14 cellular contexts compared by ENCODE assay signal in the genomic region with DNA sequence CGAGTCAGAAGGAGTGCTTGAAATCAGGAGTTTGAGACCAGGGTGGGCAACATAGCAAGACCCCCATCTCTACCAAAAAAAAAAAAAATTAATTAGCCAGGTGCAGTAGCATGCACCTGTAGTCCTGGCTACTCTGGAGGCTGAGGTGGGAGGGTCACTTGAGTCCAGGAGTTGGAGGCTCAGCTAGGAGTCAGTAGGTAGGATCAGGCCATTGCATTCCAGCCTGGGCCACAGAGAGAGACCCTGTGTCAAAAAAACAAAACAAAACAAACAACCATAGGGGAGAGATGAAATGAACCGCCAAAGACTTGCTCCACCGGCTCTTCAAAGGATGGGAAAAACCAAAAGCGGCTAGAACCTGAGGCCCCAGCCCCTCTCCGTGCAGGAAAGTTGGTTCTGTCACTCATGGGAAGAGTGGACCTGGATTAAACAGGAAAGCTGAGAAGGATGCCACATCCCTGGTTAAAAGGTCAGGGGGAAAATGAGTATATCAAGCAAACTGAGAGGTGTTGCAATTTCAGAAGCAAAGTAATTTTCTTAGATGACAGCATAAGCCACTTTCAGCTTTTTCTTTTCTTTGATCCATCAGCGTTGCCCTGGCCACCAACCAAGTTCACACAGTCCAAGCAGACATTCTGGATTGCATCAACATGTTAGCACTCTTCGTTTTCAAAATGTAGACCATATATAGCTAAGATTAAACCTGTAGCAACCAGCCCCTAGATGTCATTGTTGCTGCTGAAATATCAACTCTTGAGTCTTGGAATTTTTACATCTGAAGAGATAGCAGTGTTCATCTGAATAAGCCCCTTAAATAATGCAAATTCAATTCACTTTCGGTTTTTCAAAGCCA. TPM values are rescaled to one million over a fixed set of nuclear protein-coding genes. Genes with fewer than 3 reads are reported as not detected.
DNase-seq lines count a peak whose midpoint lies in the region; ATAC-seq, FAIRE-seq and TF ChIP-seq lines count a peak whose summit lies in the region.
"Had no signal": no experiment of that assay in that cellular context is flagged by ENCODE, and none has a peak within 500 bp of the region (broad histone marks: within the 10 kb centered on the region; RNA-seq: fewer than 3 reads in every experiment).

No MANE protein-coding gene starts in this region.

- intact Hi-C loops in A673 (cut with micrococcal nuclease; ENCODE audit: unreplicated experiment) (no loop called here), dorsolateral prefrontal cortex (cut with DNase I) (loop anchor here (2.0 to 5.0 kb wide), 2 partner anchors 234 to 236 kb away; no protein-coding TSS in a partner anchor), HepG2 (cut with micrococcal nuclease; ENCODE audit: unreplicated experiment) (loop anchor here (1.0 kb wide), 1 partner anchor 37 kb away; no protein-coding TSS in a partner anchor), left colon (cut with DNase I, micrococcal nuclease) (no loop called here), gastrocnemius medialis (cut with DNase I; ENCODE audit: low total_unique reads) (no loop called here)

- no peaks in the 10 kb centered on the region for H3K9me3 ChIP-seq in A673 (ENCODE audit: low read depth, low read length, poor library complexity, severe bottlenecking)
- H3K9me3 ChIP-seq in HepG2 (ENCODE audit: low read length), result no peaks in the 10 kb centered on the region
- H3K9me3 ChIP-seq in effector memory CD4-positive, alpha-beta T cell (ENCODE audit: control insufficient read depth, low read length), result no peaks in the 10 kb centered on the region
- no peaks in the 10 kb centered on the region for H3K9me3 ChIP-seq in gastrocnemius medialis

- CTCF ChIA-PET in A673 (lab: Charles Lee), result no interaction called here
- CTCF ChIA-PET in HepG2 (lab: Yijun Ruan, JAX; ENCODE audit: low intra/inter-chr PET ratio, low total read pairs), result no interaction called here

- FAIRE-seq in HepG2 (lab: Jason Lieb, UNC), result peak; percentile 75
- FAIRE-seq: frontal cortex had no signal

- H4K20me1 ChIP-seq in HepG2 (ENCODE audit: insufficient read depth, low read length), result no peaks in the 10 kb centered on the region

- no peaks in the 10 kb centered on the region for H3K27me3 ChIP-seq in A673 (replicated peaks; ENCODE audit: insufficient read depth, low read depth, low read length, poor library complexity)
- no peaks in the 10 kb centered on the region for H3K27me3 ChIP-seq in dorsolateral prefrontal cortex
- no peaks in the 10 kb centered on the region for H3K27me3 ChIP-seq in HepG2 (ENCODE audit: control insufficient read depth in 1 of 2, insufficient read depth in 2 of 2, low read length in 2 of 2)
- H3K27me3 ChIP-seq in effector memory CD4-positive, alpha-beta T cell (replicated peaks; ENCODE audit: control insufficient read depth, insufficient read depth, low read length, poor library complexity, severe bottlenecking), result no peaks in the 10 kb centered on the region
- H3K27me3 ChIP-seq in gastrocnemius medialis, result no peaks in the 10 kb centered on the region

- no peak for TF ChIP-seq RAD21 in HepG2 (CRISPR knock-in tag; IDR thresholded peaks at IDR 0.05)

- H3K4me3 ChIP-seq in A673 (ENCODE audit: low read depth, low read length, poor library complexity, severe bottlenecking), result no peak overlapping the region
- H3K4me3 ChIP-seq in dorsolateral prefrontal cortex, result peak overlapping the region in 58 of 59 donors; percentile 2 to 66 (median 40)
- H3K4me3 ChIP-seq in HepG2 (replicated peaks in 1 of 3; ENCODE audit: insufficient read depth in 1 of 3, low read depth in 2 of 3, low read length in 3 of 3), result peak overlapping the region; percentile 46 to 61 (median 55)
- no peak overlapping the region for H3K4me3 ChIP-seq in effector memory CD4-positive, alpha-beta T cell (ENCODE audit: insufficient read depth, low read depth, low read length, poor library complexity, severe bottlenecking)
- H3K4me3 ChIP-seq in gastrocnemius medialis, result no peak overlapping the region

- peak overlapping the region; percentile 65 for H3K9ac ChIP-seq in HepG2 (ENCODE audit: insufficient read depth, low read depth, low read length)

- TF ChIP-seq CTCF in A673 (conservative IDR thresholded peaks at IDR 0.05; ENCODE audit: low read depth, low read length), result 0 out of 2 replicates have a peak, but pooled peaks have one; percentile 23
- TF ChIP-seq CTCF in dorsolateral prefrontal cortex (IDR thresholded peaks at IDR 0.05 in 54 of 56, conservative IDR thresholded peaks at IDR 0.05 in 2 of 56; ENCODE audit: low read depth in 1 of 56, partially characterized antibody in 56 of 56), result peak in 37 of 56 donors; percentile 11 to 55 (median 33)
- TF ChIP-seq CTCF in HepG2 (CRISPR knock-in tag; IDR thresholded peaks at IDR 0.05), result peak; percentile 56
- TF ChIP-seq CTCF in gastrocnemius medialis (IDR thresholded peaks at IDR 0.05 in 4 of 5, conservative IDR thresholded peaks at IDR 0.05 in 1 of 5), result no peak

- BruUV-seq in A673 (replicated peaks; lab: Mats Ljungman, UMichigan) (no TSS peak), HepG2 (replicated peaks; lab: Mats Ljungman, UMichigan) (no TSS peak)

- DNase-seq in A673 (ENCODE audit: low spot score) (peak; percentile 17), NAMALWA (ENCODE audit: low spot score) (peak; percentile 16), dorsolateral prefrontal cortex (no peak), HepG2 (ENCODE audit: low spot score) (peak; percentile 85), left colon (no peak), gastrocnemius medialis (no peak)
- DNase-seq in effector memory CD4-positive, alpha-beta T cell, result no peak
- DNase-seq: activated CD4-positive, alpha-beta T cell treated with anti-CD3 and anti-CD28 coated beads for 36 hours; activated naive CD8-positive, alpha-beta T cell treated with anti-CD3 and anti-CD28 coated beads, Interleukin-2, amount 10 ng/mL, durations not matched to agents 7 days and 5 days; naive B cell; NCI-H1105 treated with DMSO at 0.1 percent for 48 hours had no signal

- H3K79me2 ChIP-seq in HepG2 (ENCODE audit: insufficient read depth, low read length), result no peaks in the 10 kb centered on the region

- POLR2A ChIA-PET in A673 (lab: Charles Lee; ENCODE audit: low non-redundant PET), result no interaction called here
- POLR2A ChIA-PET in HepG2 (lab: Yijun Ruan, JAX), result interaction anchor here (1.3 to 2.6 kb wide), 7 partner anchors 10 to 245 kb away, joined by 3 to 31 read pairs (median 9); a partner anchor contains a TSS

- H3K36me3 ChIP-seq in A673 (ENCODE audit: insufficient read depth, low read length, poor library complexity, severe bottlenecking) (no peaks in the 10 kb centered on the region), HepG2 (replicated peaks in 1 of 2; ENCODE audit: control insufficient read depth in 1 of 2, insufficient read depth in 2 of 2, low read length in 2 of 2) (no peaks in the 10 kb centered on the region), gastrocnemius medialis (no peaks in the 10 kb centered on the region)
- H3K36me3 ChIP-seq in effector memory CD4-positive, alpha-beta T cell (ENCODE audit: control insufficient read depth, insufficient read depth, low read length), result no peaks in the 10 kb centered on the region

- WGBS in HepG2 (ENCODE audit: low lambda C conversion rate), result 15% methylated on average over 8 of the region's 8 CpGs

- H3K4me1 ChIP-seq in A673 (ENCODE audit: insufficient read depth, low read length, poor library complexity, severe bottlenecking) (no peaks in the 10 kb centered on the region), HepG2 (ENCODE audit: insufficient read depth, low read length) (peaks cover 44% of the 10 kb centered on the region), gastrocnemius medialis (no peaks in the 10 kb centered on the region)
- no peaks in the 10 kb centered on the region for H3K4me1 ChIP-seq in effector memory CD4-positive, alpha-beta T cell (ENCODE audit: control insufficient read depth, insufficient read depth, low read length, poor library complexity, severe bottlenecking)

- no peak overlapping the region for H3K27ac ChIP-seq in A673 (ENCODE audit: low read depth, low read length, poor library complexity, severe bottlenecking)
- H3K27ac ChIP-seq in dorsolateral prefrontal cortex, result peak overlapping the region in 8 of 59 donors; percentile 8 to 53 (median 25)
- H3K27ac ChIP-seq in HepG2 (ENCODE audit: extremely low read length, insufficient read depth, low read length), result peak overlapping the region; percentile 39
- no peak overlapping the region for H3K27ac ChIP-seq in effector memory CD4-positive, alpha-beta T cell (ENCODE audit: insufficient read depth, low read length, poor library complexity, severe bottlenecking)
- H3K27ac ChIP-seq in gastrocnemius medialis, result no peak overlapping the region
- H3K27ac ChIP-seq: C4-2B had no signal

- peak overlapping the region; percentile 73 for H2AFZ ChIP-seq in HepG2 (ENCODE audit: low read length)

- ATAC-seq in HepG2, result peak; percentile 74
- no peak for ATAC-seq in left colon
- ATAC-seq in HG03280 (IDR thresholded peaks at IDR 0.05; ENCODE audit: unreplicated experiment), result no peak
- no peak for ATAC-seq in gastrocnemius medialis
- ATAC-seq: activated CD4-positive, alpha-beta T cell treated with anti-CD3 and anti-CD28 coated beads for 36 hours had no signal

- TF ChIP-seq POLR2A in HepG2 (IDR thresholded peaks at IDR 0.05; ENCODE audit: insufficient read depth in 1 of 2, low read depth in 2 of 2, low read length in 2 of 2) (no peak), gastrocnemius medialis (IDR thresholded peaks at IDR 0.05) (no peak)

- TF ChIP-seq EP300 in HepG2 (IDR thresholded peaks at IDR 0.05; ENCODE audit: low read depth in 2 of 2, low read length in 2 of 2) (peak in 1 of 2 experiments; percentile 71; a peak in 2 of 4 replicates), HepG2 (CRISPR knock-in tag; IDR thresholded peaks at IDR 0.05; ENCODE audit: borderline replicate concordance) (no peak)

- in situ Hi-C loops in HepG2 (cut with HindIII; ENCODE audit: extremely low pct_ligation_motif_present, low pct_unique_long_range_greater_than_20kb) (no loop called here), gastrocnemius medialis (cut with MboI; ENCODE audit: low sequenced_read_pairs in 4 of 4) (loop anchor here in 1 of 4 donors (10.0 kb wide), 2 partner anchors 68 to 228 kb away; a partner anchor contains a TSS)

- H3K4me2 ChIP-seq in HepG2 (ENCODE audit: low read depth, low read length), result peak overlapping the region; percentile 84

RNA-seq across cellular contexts. Expression of a gene that starts 8.9 kb away (rescaled TPM):
- 35.0 and 36.1 TPM in 2 replicates for total RNA-seq in A673 (2021)
- 10 to 100 TPM; 23.3 to 42.1 (median 34.2) TPM for total RNA-seq in dorsolateral prefrontal cortex
- 7.3 and 16.4 TPM in 2 replicates for total RNA-seq in HepG2 (2016; rRNA removed; fragmentation: Illumina TruSeq; extraction: Trizol)
- total RNA-seq in HepG2 (2016; cell fraction: cytosol; rRNA removed; fragmentation: Illumina TruSeq; extraction: Trizol; ENCODE audit: low read depth), result 1.8 TPM in 2 replicates
- 6.3 and 13.8 TPM in 2 replicates for total RNA-seq in HepG2 (2016; cell fraction: insoluble cytoplasmic fraction; rRNA removed; fragmentation: Illumina TruSeq; extraction: Trizol)
- total RNA-seq in HepG2 (2016; cell fraction: membrane; rRNA removed; fragmentation: Illumina TruSeq; extraction: Trizol), result 5.9 and 7.7 TPM in 2 replicates
- 17.9 and 18.0 TPM in 2 replicates for total RNA-seq in HepG2 (2016; cell fraction: nucleus; rRNA removed; fragmentation: Illumina TruSeq; extraction: Trizol)
- 9.3 and 10.9 TPM in 2 replicates for polyA plus RNA-seq in HepG2 (2011; rRNA removed)
- 4.4 and 7.4 TPM in 2 replicates for polyA plus RNA-seq in HepG2 (2011; cell fraction: cytosol; rRNA removed)
- polyA plus RNA-seq in HepG2 (2011; cell fraction: nucleus; rRNA removed), result 9.6 and 11.6 TPM in 2 replicates
- 8.5 and 10.8 TPM in 2 replicates for polyA plus RNA-seq in HepG2 (2012)
- polyA plus RNA-seq in HepG2 (2016; cell fraction: cytosol; fragmentation: Illumina TruSeq; extraction: Trizol; ENCODE audit: low read depth), result 0.23 and 0.26 TPM in 2 replicates
- 12.0 TPM in 2 replicates for polyA plus RNA-seq in HepG2 (2016; cell fraction: insoluble cytoplasmic fraction; fragmentation: Illumina TruSeq; extraction: Trizol; ENCODE audit: low read depth)
- 1.4 and 1.5 TPM in 2 replicates for polyA plus RNA-seq in HepG2 (2016; cell fraction: membrane; fragmentation: Illumina TruSeq; extraction: Trizol; ENCODE audit: low read depth)
- polyA plus RNA-seq in HepG2 (2016; cell fraction: nucleus; fragmentation: Illumina TruSeq; extraction: Trizol; ENCODE audit: insufficient read depth, low read depth), result 20.3 and 21.4 TPM in 2 replicates
- polyA minus RNA-seq in HepG2 (2011; rRNA and poly(A)+ RNA removed; ENCODE audit: low replicate concordance), result 8.0 and 18.6 TPM in 2 replicates
- 8.3 and 12.6 TPM in 2 replicates for polyA minus RNA-seq in HepG2 (2011; cell fraction: cytosol; rRNA and poly(A)+ RNA removed)
- polyA minus RNA-seq in HepG2 (2011; cell fraction: nucleus; rRNA and poly(A)+ RNA removed), result 38.0 and 39.0 TPM in 2 replicates
- total RNA-seq in left colon, result 10 to 100 TPM; 18.4 to 20.0 TPM
- 10 to 100 TPM; 11.9 to 21.8 (median 17.8) TPM for total RNA-seq in gastrocnemius medialis

Comparison
In these comparisons a context has a peak if more than half of its experiments do, and no peak if none do; other contexts are left out.
1. DNase-seq: peak in A673 (single experiment), NAMALWA (single experiment) and HepG2 (single experiment); none in dorsolateral prefrontal cortex (0 of 10), left colon (0 of 2), effector memory CD4-positive, alpha-beta T cell (0 of 3) and gastrocnemius medialis (0 of 2).
2. H3K4me3 ChIP-seq: peak in dorsolateral prefrontal cortex (58 of 59) and HepG2 (3 of 3); none in A673 (single experiment), effector memory CD4-positive, alpha-beta T cell (single experiment) and gastrocnemius medialis (0 of 4).
3. CTCF ChIP-seq: peak in A673 (single experiment), dorsolateral prefrontal cortex (37 of 56) and HepG2 (single experiment); none in gastrocnemius medialis (0 of 5).
4. intact Hi-C loops: an anchor here in dorsolateral prefrontal cortex (2.0 to 5.0 kb wide) and HepG2 (1.0 kb wide); none called in A673, left colon and gastrocnemius medialis.